Comparison of ENCODE assay signal across 7 cellular contexts in the genomic region with DNA sequence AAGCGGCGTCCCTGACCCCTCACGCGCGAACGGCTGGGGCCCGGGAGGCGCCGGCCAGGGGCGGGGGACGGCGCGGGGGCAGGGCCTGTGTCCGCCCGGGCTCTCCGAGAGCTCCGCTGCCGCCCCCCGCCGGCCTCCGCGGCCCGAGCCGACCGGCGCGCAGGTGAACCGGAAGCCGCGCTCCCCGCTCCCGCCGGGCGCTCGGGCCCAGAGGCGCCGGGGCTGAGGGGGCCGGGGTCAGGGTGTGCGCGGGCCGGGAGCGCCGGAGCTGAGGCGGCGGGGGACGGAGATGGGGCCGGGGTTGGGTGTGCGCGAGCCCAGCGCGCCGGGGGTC. TPM values are rescaled to one million over a fixed set of nuclear protein-coding genes. Genes with fewer than 3 reads are reported as not detected.
DNase-seq lines count a peak whose midpoint lies in the region; ATAC-seq lines count a peak whose summit lies in the region.

No MANE protein-coding gene starts in this region.

- H3K27ac ChIP-seq in right cardiac atrium (ENCODE audit: low read length), result peak overlapping the region; percentile 84

- H3K4me1 ChIP-seq in right cardiac atrium (ENCODE audit: control insufficient read depth, insufficient read depth, low read length), result no peaks in the 10 kb centered on the region

- H3K27me3 ChIP-seq in right cardiac atrium (ENCODE audit: control insufficient read depth, insufficient read depth), result no peaks in the 10 kb centered on the region

- intact Hi-C loops in right cardiac atrium (cut with DNase I), result no loop called here

- no peaks in the 10 kb centered on the region for H3K9me3 ChIP-seq in right cardiac atrium (ENCODE audit: control insufficient read depth, low read length)

- peak overlapping the region; percentile 89 for H3K4me3 ChIP-seq in right cardiac atrium (ENCODE audit: low read length)
- H3K4me3 ChIP-seq in skeletal muscle cell (ENCODE audit: low read depth, low read length), result peak overlapping the region; percentile 68

- DNase-seq in activated T-helper 9 cell treated with anti-CD3 and anti-CD28 coated beads, Interleukin-2, amount 50 U/mL, for 16 hours (ENCODE audit: low read depth), result peak; percentile 20
- DNase-seq in right cardiac atrium, result peak in 1 of 3 donors; percentile 66
- no peak for DNase-seq in skeletal muscle cell (ENCODE audit: low read depth)
- DNase-seq in dedifferentiated amniotic fluid mesenchymal stem cell (ENCODE audit: extremely low spot score), result no peak

- ATAC-seq in GM18498 (IDR thresholded peaks at IDR 0.05; ENCODE audit: unreplicated experiment) (peak; percentile 59), HG03432 (IDR thresholded peaks at IDR 0.05; ENCODE audit: unreplicated experiment) (peak; percentile 55), right cardiac atrium (peak; percentile 24 to 35), HG02840 (IDR thresholded peaks at IDR 0.05; ENCODE audit: low FRiP score, unreplicated experiment) (no peak)

- WGBS in right cardiac atrium, result under 1% methylated on average over 51 of the region's 52 CpGs

RNA-seq across cellular contexts. Expression of a gene that starts 0.4 kb away (rescaled TPM):
- 10 to 100 TPM; 25.0 to 48.7 (median 34.2) TPM for total RNA-seq in right cardiac atrium
- 34.9 TPM for polyA plus RNA-seq in right cardiac atrium
